18 cellular contexts compared by ENCODE assay signal in genomic region chr16:78310196-78310595, GRCh38.
"Had no signal": no experiment of that assay in that cellular context is flagged by ENCODE, and none has a peak within 500 bp of the region (broad histone marks: within the 10 kb centered on the region; RNA-seq: fewer than 3 reads in every experiment).

No MANE protein-coding gene starts in this region.

- H3K9me3 Mint-ChIP-seq: activated naive CD8-positive, alpha-beta T cell treated with anti-CD3 and anti-CD28 coated beads, Interleukin-2, amount 50 U/mL, for 24 hours; activated T-helper 2 cell treated with anti-CD3 and anti-CD28 coated beads, Interferon-gamma antibody, Interleukin-2, Interleukin-4, amounts not matched to agents 10 μg/mL and 5 μg/mL and 100 μg/mL, durations not matched to agents 14 hours and 24 hours and 36 hours; central memory CD8-positive, alpha-beta T cell; memory B cell; naive thymus-derived CD4-positive, alpha-beta T cell; T-helper 2 cell treated with Interferon-gamma antibody and Interleukin-4, amounts not matched to agents 5 μg/mL and 100 μg/mL, for 36 hours had no signal

- ATAC-seq: esophagus mucosa, gastroesophageal sphincter, heart left ventricle had no signal

- DNase-seq: activated naive CD4-positive, alpha-beta T cell treated with Interleukin-2 at 50 U/mL for 16 hours; activated naive CD8-positive, alpha-beta T cell treated with anti-CD3 and anti-CD28 coated beads, Interleukin-2, amount 50 U/mL, for 24 hours; anterior cingulate cortex; effector CD4-positive, alpha-beta T cell; heart left ventricle; left ventricle myocardium inferior; naive thymus-derived CD4-positive, alpha-beta T cell; stimulated activated CD4-positive, alpha-beta T cell treated with anti-CD3 and anti-CD28 coated beads, Interleukin-12 subunit alpha, Interleukin-12 subunit beta, amount 100 ng/mL, for 4 hours; stimulated activated CD4-positive, alpha-beta T cell treated with anti-CD3 and anti-CD28 coated beads, Interleukin-1b, Interleukin-23, amount 100 ng/mL, for 48 hours; stimulated activated CD8-positive, alpha-beta memory T cell treated with anti-CD3 and anti-CD28 coated beads, Interleukin-4, amount 100 ng/mL, for 48 hours; stimulated activated naive CD4-positive, alpha-beta T cell; thyroid gland had no signal

- H3K27ac Mint-ChIP-seq: activated naive CD8-positive, alpha-beta T cell treated with anti-CD3 and anti-CD28 coated beads, Interleukin-2, amount 50 U/mL, for 24 hours; activated T-helper 2 cell treated with anti-CD3 and anti-CD28 coated beads, Interferon-gamma antibody, Interleukin-2, Interleukin-4, amounts not matched to agents 10 μg/mL and 5 μg/mL and 100 μg/mL, durations not matched to agents 14 hours and 24 hours and 36 hours; memory B cell; naive thymus-derived CD4-positive, alpha-beta T cell; T-helper 2 cell treated with Interferon-gamma antibody and Interleukin-4, amounts not matched to agents 5 μg/mL and 100 μg/mL, for 36 hours had no signal

- H3K27me3 Mint-ChIP-seq: activated naive CD8-positive, alpha-beta T cell treated with anti-CD3 and anti-CD28 coated beads, Interleukin-2, amount 50 U/mL, for 24 hours; central memory CD8-positive, alpha-beta T cell; memory B cell had no signal

- H3K4me3 ChIP-seq: gastroesophageal sphincter, heart left ventricle, left ventricle myocardium inferior, thyroid gland had no signal

- H3K4me3 Mint-ChIP-seq: activated naive CD8-positive, alpha-beta T cell treated with anti-CD3 and anti-CD28 coated beads, Interleukin-2, amount 50 U/mL, for 24 hours; memory B cell; naive thymus-derived CD4-positive, alpha-beta T cell; T-helper 2 cell treated with Interferon-gamma antibody and Interleukin-4, amounts not matched to agents 5 μg/mL and 100 μg/mL, for 36 hours had no signal

- H3K27ac ChIP-seq: gastroesophageal sphincter, heart left ventricle, left ventricle myocardium inferior had no signal

- H3K36me3 ChIP-seq: gastroesophageal sphincter, heart left ventricle, left ventricle myocardium inferior, thyroid gland had no signal

- H3K9me3 ChIP-seq: gastroesophageal sphincter, heart left ventricle, left ventricle myocardium inferior, thyroid gland had no signal

- H3K4me1 Mint-ChIP-seq: memory B cell had no signal

- H3K27me3 ChIP-seq: gastroesophageal sphincter, heart left ventricle, thyroid gland had no signal

- H3K4me1 ChIP-seq: heart left ventricle, left ventricle myocardium inferior had no signal
